22 cellular contexts compared by ENCODE assay signal in the genomic region with DNA sequence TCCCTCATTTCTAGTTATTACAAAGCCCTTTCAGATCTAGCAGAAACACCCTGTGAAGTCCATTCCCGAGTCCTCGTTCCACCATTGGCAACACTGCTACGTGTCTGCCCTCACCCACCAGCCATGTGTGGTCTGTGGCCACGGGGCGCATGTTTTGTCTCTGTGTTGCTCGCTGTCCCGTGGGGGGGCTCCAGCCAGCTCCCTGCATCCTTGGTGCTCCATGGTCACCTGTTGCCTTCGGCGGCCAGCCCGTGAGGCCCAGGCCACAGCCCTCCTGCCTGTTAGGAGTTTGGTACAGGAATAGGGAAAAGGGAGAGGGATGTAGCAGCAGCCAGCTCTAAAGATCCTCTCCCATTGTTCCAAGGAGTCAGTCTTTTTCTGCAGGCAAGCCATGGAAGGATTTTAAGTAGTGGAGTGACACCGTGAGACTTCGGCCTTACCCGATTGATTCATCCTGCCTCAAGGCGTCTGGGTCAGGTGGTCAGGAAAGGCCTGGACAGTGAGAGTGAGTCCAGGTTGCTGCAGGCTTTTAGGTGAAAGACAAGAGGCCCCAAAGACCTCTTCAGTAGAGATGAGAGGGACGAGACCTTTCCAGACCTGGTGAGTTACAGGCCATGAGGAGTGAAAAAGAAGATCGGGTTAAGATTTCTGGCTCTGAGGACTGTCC.
"Had no signal": no experiment of that assay in that cellular context is flagged by ENCODE, and none has a peak within 500 bp of the region (broad histone marks: within the 10 kb centered on the region; RNA-seq: fewer than 3 reads in every experiment).

No MANE protein-coding gene starts in this region.

- ATAC-seq: left lung; natural killer cell treated with Interleukin-12 subunit alpha and Interleukin-12 subunit beta and Interleukin-15 and Interleukin-18, amount 100 ng/mL, for 72 hours; sciatic nerve had no signal

- DNase-seq: activated CD4-positive, alpha-beta T cell treated with anti-CD3 and anti-CD28 coated beads for 4 hours; activated CD4-positive, alpha-beta T cell treated with anti-CD3 and anti-CD28 coated beads, Interleukin-2, amount 50 U/mL, for 48 hours; activated CD4-positive, CD25-positive, alpha-beta regulatory T cell; activated naive CD4-positive, alpha-beta T cell treated with Interleukin-2 at 50 U/mL for 16 hours; activated naive CD8-positive, alpha-beta T cell treated with anti-CD3 and anti-CD28 coated beads for 36 hours; activated T-cell treated with anti-CD3 and anti-CD28 coated beads, Interleukin-2, amount 50 U/mL, for 48 hours; endodermal cell; left lung; mammary epithelial cell; stimulated activated CD4-positive, alpha-beta T cell treated with anti-CD3 and anti-CD28 coated beads, Interleukin-15, amount 100 ng/mL, for 24 hours; stimulated activated CD8-positive, alpha-beta memory T cell treated with anti-CD3 and anti-CD28 coated beads, Interleukin-4, amount 100 ng/mL, for 48 hours; stimulated activated naive CD4-positive, alpha-beta T cell; T-helper 1 cell; T1000; testis; upper lobe of left lung had no signal

- H3K4me1 Mint-ChIP-seq: central memory CD8-positive, alpha-beta T cell had no signal

- H3K9ac ChIP-seq: parathyroid adenoma had no signal

- H3K9me3 Mint-ChIP-seq: central memory CD8-positive, alpha-beta T cell; natural killer cell treated with Interleukin-12 subunit alpha and Interleukin-12 subunit beta and Interleukin-15 and Interleukin-18, amount 100 ng/mL, for 72 hours had no signal

- H3K9me3 ChIP-seq: testis, upper lobe of left lung had no signal

- H2AFZ ChIP-seq: parathyroid adenoma had no signal

- H3K4me2 ChIP-seq: smooth muscle cell had no signal

- H3K4me3 Mint-ChIP-seq: activated naive CD8-positive, alpha-beta T cell treated with anti-CD3 and anti-CD28 coated beads for 36 hours; central memory CD8-positive, alpha-beta T cell; endodermal cell; natural killer cell treated with Interleukin-12 subunit alpha and Interleukin-12 subunit beta and Interleukin-15 and Interleukin-18, amount 100 ng/mL, for 72 hours had no signal

- H3K27me3 ChIP-seq: left lung, testis, upper lobe of left lung had no signal

- H3K4me3 ChIP-seq: coronary artery, left lung, smooth muscle cell, testis, upper lobe of left lung had no signal

- H3K27ac Mint-ChIP-seq: activated naive CD8-positive, alpha-beta T cell treated with anti-CD3 and anti-CD28 coated beads for 36 hours; endodermal cell; natural killer cell treated with Interleukin-12 subunit alpha and Interleukin-12 subunit beta and Interleukin-15 and Interleukin-18, amount 100 ng/mL, for 72 hours had no signal

- H3K27me3 Mint-ChIP-seq: activated naive CD8-positive, alpha-beta T cell treated with anti-CD3 and anti-CD28 coated beads for 36 hours; central memory CD8-positive, alpha-beta T cell; natural killer cell treated with Interleukin-12 subunit alpha and Interleukin-12 subunit beta and Interleukin-15 and Interleukin-18, amount 100 ng/mL, for 72 hours had no signal

- H3K27ac ChIP-seq: left lung, parathyroid adenoma, testis, upper lobe of left lung had no signal
